18 cellular contexts compared by ENCODE assay signal in the genomic region with DNA sequence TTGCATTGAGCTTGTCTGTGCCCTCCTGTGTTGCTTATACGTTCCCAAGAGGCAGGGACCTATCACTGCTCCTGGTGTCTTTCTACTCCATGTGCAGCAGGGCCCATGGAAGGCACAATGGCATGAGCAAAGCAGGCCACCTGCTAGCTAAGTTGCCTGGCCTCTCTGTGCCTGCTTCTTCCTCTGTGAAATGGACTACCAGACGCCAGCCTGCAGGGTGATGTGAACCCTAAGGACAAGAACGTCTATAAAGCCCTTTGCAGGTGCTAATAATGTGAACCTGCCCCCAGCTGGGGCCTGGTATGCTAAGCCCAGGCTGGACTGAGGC. TPM values are rescaled to one million over a fixed set of nuclear protein-coding genes. Genes with fewer than 3 reads are reported as not detected.
DNase-seq lines count a peak whose midpoint lies in the region; ATAC-seq and TF ChIP-seq lines count a peak whose summit lies in the region.
"Had no signal": no experiment of that assay in that cellular context is flagged by ENCODE, and none has a peak within 500 bp of the region (broad histone marks: within the 10 kb centered on the region; RNA-seq: fewer than 3 reads in every experiment).

No MANE protein-coding gene starts in this region.

- H3K36me3 Mint-ChIP-seq in activated CD4-positive, alpha-beta T cell treated with anti-CD3 and anti-CD28 coated beads, Interleukin-2, amount 10 ng/mL, durations not matched to agents 7 days and 5 days (ENCODE audit: low read depth) = peaks cover 23% of the 10 kb centered on the region
- H3K36me3 Mint-ChIP-seq in activated CD4-positive, alpha-beta T cell treated with anti-CD3 and anti-CD28 coated beads, Interleukin-2, amount 10 ng/mL, durations not matched to agents 24 days and 14 days (ENCODE audit: low read depth) = peaks cover 30% of the 10 kb centered on the region
- H3K36me3 Mint-ChIP-seq in GM23338 (ENCODE audit: low read depth) (peaks cover 30% of the 10 kb centered on the region), brain (peaks cover 43% of the 10 kb centered on the region), osteocyte (ENCODE audit: unreplicated experiment) (peaks cover 21% of the 10 kb centered on the region)

- no peak for ATAC-seq in GM23338
- ATAC-seq: K562, sciatic nerve had no signal

- H3K79me2 ChIP-seq in GM23338 (replicated peaks; ENCODE audit: insufficient read depth) = peaks cover 45% of the 10 kb centered on the region

- H2AFZ ChIP-seq in GM23338 = no peak overlapping the region

- peaks cover 35% of the 10 kb centered on the region for H3K4me1 Mint-ChIP-seq in activated CD4-positive, alpha-beta T cell treated with anti-CD3 and anti-CD28 coated beads, Interleukin-2, amount 10 ng/mL, durations not matched to agents 7 days and 5 days
- H3K4me1 Mint-ChIP-seq in activated CD4-positive, alpha-beta T cell treated with anti-CD3 and anti-CD28 coated beads, Interleukin-2, amount 10 ng/mL, durations not matched to agents 24 days and 14 days = peaks cover 29% of the 10 kb centered on the region
- H3K4me1 Mint-ChIP-seq in GM23338 (peaks cover 15% of the 10 kb centered on the region), brain (peaks cover 46% of the 10 kb centered on the region), osteocyte (ENCODE audit: unreplicated experiment) (peaks cover 28% of the 10 kb centered on the region)

- H3K9me2 ChIP-seq in GM23338 (ENCODE audit: insufficient read depth) = no peaks in the 10 kb centered on the region

- no peaks in the 10 kb centered on the region for H3K9me3 ChIP-seq in HAP-1

- no peaks in the 10 kb centered on the region for H3F3A ChIP-seq in GM23338 (replicated peaks; ENCODE audit: low read depth)

- H3K4me1 ChIP-seq in GM23338 (ENCODE audit: insufficient read depth) (peaks cover 9% of the 10 kb centered on the region; the same call in 1 of the 2 replicates), HAP-1 (no peaks in the 10 kb centered on the region; the same call in 1 of the 2 replicates)

- H3K27ac Mint-ChIP-seq in activated CD4-positive, alpha-beta T cell treated with anti-CD3 and anti-CD28 coated beads, Interleukin-2, amount 10 ng/mL, durations not matched to agents 7 days and 5 days = peak overlapping the region; percentile 74
- no peak overlapping the region for H3K27ac Mint-ChIP-seq in activated CD4-positive, alpha-beta T cell treated with anti-CD3 and anti-CD28 coated beads, Interleukin-2, amount 10 ng/mL, durations not matched to agents 24 days and 14 days
- H3K27ac Mint-ChIP-seq in GM23338 = peak overlapping the region; percentile 33; the same call in 1 of the 2 replicates
- peak overlapping the region in 3 of 5 experiments; percentile 31 to 83 (median 45) for H3K27ac Mint-ChIP-seq in brain
- H3K27ac Mint-ChIP-seq in osteocyte (ENCODE audit: unreplicated experiment) = peak overlapping the region; percentile 34

- H3K27me3 Mint-ChIP-seq in activated CD4-positive, alpha-beta T cell treated with anti-CD3 and anti-CD28 coated beads, Interleukin-2, amount 10 ng/mL, durations not matched to agents 7 days and 5 days = no peaks in the 10 kb centered on the region
- no peaks in the 10 kb centered on the region for H3K27me3 Mint-ChIP-seq in activated CD4-positive, alpha-beta T cell treated with anti-CD3 and anti-CD28 coated beads, Interleukin-2, amount 10 ng/mL, durations not matched to agents 24 days and 14 days
- H3K27me3 Mint-ChIP-seq in GM23338 (ENCODE audit: insufficient read depth, low read depth, poor library complexity) = peaks cover 9% of the 10 kb centered on the region
- H3K27me3 Mint-ChIP-seq in brain = peaks cover 11% of the 10 kb centered on the region
- H3K27me3 Mint-ChIP-seq in osteocyte (ENCODE audit: unreplicated experiment) = no peaks in the 10 kb centered on the region

- H3K9me3 Mint-ChIP-seq in activated CD4-positive, alpha-beta T cell treated with anti-CD3 and anti-CD28 coated beads, Interleukin-2, amount 10 ng/mL, durations not matched to agents 7 days and 5 days = no peaks in the 10 kb centered on the region
- no peaks in the 10 kb centered on the region for H3K9me3 Mint-ChIP-seq in activated CD4-positive, alpha-beta T cell treated with anti-CD3 and anti-CD28 coated beads, Interleukin-2, amount 10 ng/mL, durations not matched to agents 24 days and 14 days
- H3K9me3 Mint-ChIP-seq in GM23338 = no peaks in the 10 kb centered on the region
- no peaks in the 10 kb centered on the region for H3K9me3 Mint-ChIP-seq in brain
- H3K9me3 Mint-ChIP-seq in osteocyte (ENCODE audit: unreplicated experiment) = no peaks in the 10 kb centered on the region

- H3K27me3 ChIP-seq in GM23338 (ENCODE audit: insufficient read depth) (no peaks in the 10 kb centered on the region), HAP-1 (ENCODE audit: low read depth) (no peaks in the 10 kb centered on the region)
- H3K27me3 ChIP-seq: cardiac muscle cell had no signal

- H3K4me3 ChIP-seq in GM23338 (no peak overlapping the region), HAP-1 (no peak overlapping the region)
- H3K4me3 ChIP-seq: cardiac muscle cell, K562 had no signal

- intact Hi-C loops in activated CD4-positive, alpha-beta T cell treated with anti-CD3 and anti-CD28 coated beads, Interleukin-2, amount 10 ng/mL, durations not matched to agents 24 days and 14 days (cut with micrococcal nuclease) = loop anchor here (10.0 kb wide), 1 partner anchor 536 kb away; the partner anchor contains the start of gene CABIN1

- in situ Hi-C loops in HAP-1 (cut with MboI; ENCODE audit: low sequenced_read_pairs) = no loop called here

- CTCF ChIA-PET in activated CD4-positive, alpha-beta T cell treated with anti-CD3 and anti-CD28 coated beads, Interleukin-2, amount 10 ng/mL, durations not matched to agents 7 days and 5 days (lab: Charles Lee) = no interaction called here

- no peak for DNase-seq in activated CD4-positive, alpha-beta T cell treated with anti-CD3 and anti-CD28 coated beads, Interleukin-2, amount 10 ng/mL, durations not matched to agents 7 days and 5 days
- no peak for DNase-seq in activated CD4-positive, alpha-beta T cell treated with anti-CD3 and anti-CD28 coated beads, Interleukin-2, amount 10 ng/mL, durations not matched to agents 24 days and 14 days
- DNase-seq in GM23338 (ENCODE audit: low spot score) (no peak), osteocyte (ENCODE audit: extremely low spot score, unreplicated experiment) (no peak), NCI-H82 treated with DMSO at 0.1 percent for 48 hours (lab: John Stamatoyannopoulos, UW; ENCODE audit: unreplicated experiment) (no peak), activated gamma-delta T cell (lab: John Stamatoyannopoulos, UW) (no peak), HAP-1 (ENCODE audit: low spot score in 2 of 2) (no peak)
- DNase-seq: 8988T; activated CD4-positive, alpha-beta T cell treated with anti-CD3 and anti-CD28 coated beads for 48 hours; activated effector memory CD4-positive, alpha-beta T cell treated with Interleukin-2 at 50 U/mL for 16 hours; COR-L47; NCI-H187; NCI-H526; RPMI8226 had no signal

- H3K27ac ChIP-seq in GM23338 (ENCODE audit: low read depth) = no peak overlapping the region
- H3K27ac ChIP-seq: cardiac muscle cell had no signal

- no peaks in the 10 kb centered on the region; the same call in 1 of the 2 replicates for H3K36me3 ChIP-seq in GM23338 (ENCODE audit: insufficient read depth)
- peaks cover 33% of the 10 kb centered on the region for H3K36me3 ChIP-seq in HAP-1 (replicated peaks)

- peaks cover 20% of the 10 kb centered on the region for H4K20me1 ChIP-seq in GM23338 (replicated peaks; ENCODE audit: insufficient read depth)

- no peak for TF ChIP-seq CTCF in GM23338 (conservative IDR thresholded peaks at IDR 0.05; ENCODE audit: low read depth in 2 of 2)
- no peak for TF ChIP-seq CTCF in brain (conservative IDR thresholded peaks at IDR 0.05)
- no peak for TF ChIP-seq CTCF in osteocyte (IDR thresholded peaks at IDR 0.05)

- no peak overlapping the region for H3K4me2 ChIP-seq in GM23338

- POLR2A ChIA-PET in activated CD4-positive, alpha-beta T cell treated with anti-CD3 and anti-CD28 coated beads, Interleukin-2, amount 10 ng/mL, durations not matched to agents 7 days and 5 days (lab: Charles Lee) = no interaction called here

- no peak overlapping the region for H3K4me3 Mint-ChIP-seq in activated CD4-positive, alpha-beta T cell treated with anti-CD3 and anti-CD28 coated beads, Interleukin-2, amount 10 ng/mL, durations not matched to agents 7 days and 5 days
- H3K4me3 Mint-ChIP-seq in activated CD4-positive, alpha-beta T cell treated with anti-CD3 and anti-CD28 coated beads, Interleukin-2, amount 10 ng/mL, durations not matched to agents 24 days and 14 days = no peak overlapping the region
- no peak overlapping the region for H3K4me3 Mint-ChIP-seq in GM23338
- H3K4me3 Mint-ChIP-seq in brain = no peak overlapping the region
- H3K4me3 Mint-ChIP-seq in osteocyte (ENCODE audit: unreplicated experiment) = no peak overlapping the region

RNA-seq across cellular contexts. Expression of gene GUCD1, which starts 4.1 kb away (rescaled TPM):
- 100 to 1,000 TPM; 123 to 137 TPM for total RNA-seq in activated CD4-positive, alpha-beta T cell treated with anti-CD3 and anti-CD28 coated beads, Interleukin-2, amount 10 ng/mL, durations not matched to agents 7 days and 5 days
- total RNA-seq in activated CD4-positive, alpha-beta T cell treated with anti-CD3 and anti-CD28 coated beads, Interleukin-2, amount 10 ng/mL, durations not matched to agents 24 days and 14 days = 118 and 129 TPM in 2 replicates
- 91.1 and 106 TPM in 2 replicates for total RNA-seq in GM23338 (2014; rRNA removed; shearing (Covaris generic))
- polyA plus RNA-seq in GM23338 (2016; fragmentation: Nextera tagmentation; extraction: Ambion mirVana) = 39.0 and 47.9 TPM in 2 replicates
- 91.5 TPM for polyA plus RNA-seq in brain (ENCODE audit: insufficient read depth, low read depth, low replicate concordance)
- 79.3 and 81.5 TPM in 2 replicates for total RNA-seq in osteocyte

RNA-seq across cellular contexts. Expression of gene SNRPD3, which starts 4.9 kb away (rescaled TPM):
- total RNA-seq in activated CD4-positive, alpha-beta T cell treated with anti-CD3 and anti-CD28 coated beads, Interleukin-2, amount 10 ng/mL, durations not matched to agents 7 days and 5 days = 100 to 1,000 TPM; 120 to 139 TPM
- 166 and 175 TPM in 2 replicates for total RNA-seq in activated CD4-positive, alpha-beta T cell treated with anti-CD3 and anti-CD28 coated beads, Interleukin-2, amount 10 ng/mL, durations not matched to agents 24 days and 14 days
- total RNA-seq in GM23338 (2014; rRNA removed; shearing (Covaris generic)) = 289 and 314 TPM in 2 replicates
- 340 and 375 TPM in 2 replicates for polyA plus RNA-seq in GM23338 (2016; fragmentation: Nextera tagmentation; extraction: Ambion mirVana)
- polyA plus RNA-seq in brain (ENCODE audit: insufficient read depth, low read depth, low replicate concordance) = 130 TPM
- total RNA-seq in osteocyte = 73.3 and 84.9 TPM in 2 replicates

RNA-seq across cellular contexts. Expression of gene LRRC75B, which starts 42.0 kb away (rescaled TPM):
- total RNA-seq in activated CD4-positive, alpha-beta T cell treated with anti-CD3 and anti-CD28 coated beads, Interleukin-2, amount 10 ng/mL, durations not matched to agents 7 days and 5 days = 1 to 10 TPM in 1 of 2 experiments, under 1 TPM in 1; 0.64 to 1.0 TPM
- total RNA-seq in activated CD4-positive, alpha-beta T cell treated with anti-CD3 and anti-CD28 coated beads, Interleukin-2, amount 10 ng/mL, durations not matched to agents 24 days and 14 days = 2.6 and 3.2 TPM in 2 replicates
- 12.8 and 22.1 TPM in 2 replicates for total RNA-seq in GM23338 (2014; rRNA removed; shearing (Covaris generic))
- 17.6 and 21.4 TPM in 2 replicates for polyA plus RNA-seq in GM23338 (2016; fragmentation: Nextera tagmentation; extraction: Ambion mirVana)
- polyA plus RNA-seq in brain (ENCODE audit: insufficient read depth, low read depth, low replicate concordance) = 14.5 TPM
- 10.3 and 11.0 TPM in 2 replicates for total RNA-seq in osteocyte

RNA-seq across cellular contexts. Expression of gene GGT1, which starts 52.1 kb away (rescaled TPM):
- total RNA-seq in activated CD4-positive, alpha-beta T cell treated with anti-CD3 and anti-CD28 coated beads, Interleukin-2, amount 10 ng/mL, durations not matched to agents 7 days and 5 days = 10 to 100 TPM; 44.6 to 48.1 TPM
- 49.0 and 52.9 TPM in 2 replicates for total RNA-seq in activated CD4-positive, alpha-beta T cell treated with anti-CD3 and anti-CD28 coated beads, Interleukin-2, amount 10 ng/mL, durations not matched to agents 24 days and 14 days
- 4.5 and 7.4 TPM in 2 replicates for total RNA-seq in GM23338 (2014; rRNA removed; shearing (Covaris generic))
- 6.4 and 6.6 TPM in 2 replicates for polyA plus RNA-seq in GM23338 (2016; fragmentation: Nextera tagmentation; extraction: Ambion mirVana)
- polyA plus RNA-seq in brain (ENCODE audit: insufficient read depth, low read depth, low replicate concordance) = 5.1 TPM
- 1.9 and 2.6 TPM in 2 replicates for total RNA-seq in osteocyte

RNA-seq across cellular contexts. Expression of gene UPB1, which starts 55.7 kb away (rescaled TPM):
- total RNA-seq in activated CD4-positive, alpha-beta T cell treated with anti-CD3 and anti-CD28 coated beads, Interleukin-2, amount 10 ng/mL, durations not matched to agents 7 days and 5 days = under 1 TPM; 0.40 to 0.67 TPM
- 0.12 TPM in 2 replicates for total RNA-seq in activated CD4-positive, alpha-beta T cell treated with anti-CD3 and anti-CD28 coated beads, Interleukin-2, amount 10 ng/mL, durations not matched to agents 24 days and 14 days
- total RNA-seq in GM23338 (2014; rRNA removed; shearing (Covaris generic)) = 0.16 TPM in 1 of 2 replicates, not detected in the other
- polyA plus RNA-seq in GM23338 (2016; fragmentation: Nextera tagmentation; extraction: Ambion mirVana) = 0.13 and 0.14 TPM in 2 replicates
- not detected for polyA plus RNA-seq in brain (ENCODE audit: insufficient read depth, low read depth, low replicate concordance)
- total RNA-seq in osteocyte = not detected in 2 replicates
